13 cellular contexts compared by ENCODE assay signal in genomic region chr6:87808005-87808757, GRCh38.
DNase-seq lines count a peak whose midpoint lies in the region; FAIRE-seq and TF ChIP-seq lines count a peak whose summit lies in the region.
"Had no signal": no experiment of that assay in that cellular context is flagged by ENCODE, and none has a peak within 500 bp of the region (broad histone marks: within the 10 kb centered on the region; RNA-seq: fewer than 3 reads in every experiment).

No MANE protein-coding gene starts in this region.

- H3K4me1 Mint-ChIP-seq in activated CD4-positive, alpha-beta T cell treated with anti-CD3 and anti-CD28 coated beads, Interleukin-2, amount 10 ng/mL, durations not matched to agents 7 days and 5 days = no peaks in the 10 kb centered on the region

- H4K20me1 ChIP-seq in DOHH2 (ENCODE audit: control insufficient read depth, insufficient read depth, low read depth, low read length) = no peaks in the 10 kb centered on the region

- TF ChIP-seq CTCF in DOHH2 (IDR thresholded peaks at IDR 0.05; ENCODE audit: low read depth, low read length, poor library complexity, severe bottlenecking) (no peak), fibroblast of mammary gland (conservative IDR thresholded peaks at IDR 0.05; ENCODE audit: control insufficient read depth, insufficient read depth, low read depth, low read length) (no peak), GM10266 (IDR thresholded peaks at IDR 0.05; ENCODE audit: control insufficient read depth, insufficient read depth, low read depth, missing control alignments) (no peak)

- no peaks in the 10 kb centered on the region for H3K9me3 ChIP-seq in DOHH2 (ENCODE audit: control insufficient read depth, insufficient read depth, low read length)
- no peaks in the 10 kb centered on the region for H3K9me3 ChIP-seq in SJCRH30 (replicated peaks)
- H3K9me3 ChIP-seq: left ventricle myocardium inferior, vagina had no signal

- H3K27me3 ChIP-seq in DOHH2 (ENCODE audit: control insufficient read depth, low read length) = no peaks in the 10 kb centered on the region
- no peaks in the 10 kb centered on the region for H3K27me3 ChIP-seq in SJCRH30
- H3K27me3 ChIP-seq: vagina had no signal

- peaks cover 14% of the 10 kb centered on the region for H3K36me3 ChIP-seq in DOHH2 (ENCODE audit: control insufficient read depth, low read length)
- H3K36me3 ChIP-seq in SJCRH30 = no peaks in the 10 kb centered on the region
- H3K36me3 ChIP-seq: left ventricle myocardium inferior, vagina had no signal

- POLR2A ChIA-PET in activated CD4-positive, alpha-beta T cell treated with anti-CD3 and anti-CD28 coated beads, Interleukin-2, amount 10 ng/mL, durations not matched to agents 7 days and 5 days (lab: Charles Lee) = no interaction called here

- peak; percentile 33 for DNase-seq in H54 (ENCODE audit: insufficient read length, low spot score)
- DNase-seq in NCI-H226 = peak; percentile 61
- peak; percentile 73 for DNase-seq in fibroblast of mammary gland (ENCODE audit: low read depth)
- no peak for DNase-seq in DMS53 treated with DMSO at 0.1 percent for 48 hours (lab: John Stamatoyannopoulos, UW; ENCODE audit: unreplicated experiment)
- DNase-seq in activated CD4-positive, alpha-beta T cell treated with anti-CD3 and anti-CD28 coated beads, Interleukin-2, amount 10 ng/mL, durations not matched to agents 7 days and 5 days = no peak
- DNase-seq in GM10266 (ENCODE audit: extremely low spot score) = no peak
- no peak for DNase-seq in SJCRH30
- DNase-seq: DND-41, left ventricle myocardium inferior had no signal

- H3K36me3 Mint-ChIP-seq in activated CD4-positive, alpha-beta T cell treated with anti-CD3 and anti-CD28 coated beads, Interleukin-2, amount 10 ng/mL, durations not matched to agents 7 days and 5 days (ENCODE audit: low read depth) = no peaks in the 10 kb centered on the region

- TF ChIP-seq POLR2A in H54 (IDR thresholded peaks at IDR 0.05; ENCODE audit: low read depth, low read length) = no peak

- H3K27ac ChIP-seq in DOHH2 (ENCODE audit: low read depth, low read length) (peak overlapping the region; percentile 95), SJCRH30 (no peak overlapping the region)
- H3K27ac ChIP-seq: KMS-11, left ventricle myocardium inferior, parathyroid adenoma, vagina had no signal

- H3F3A ChIP-seq in DOHH2 (ENCODE audit: control insufficient read depth, insufficient read depth) = peaks cover 21% of the 10 kb centered on the region

- peak overlapping the region; percentile 86 for H3K4me2 ChIP-seq in DOHH2 (ENCODE audit: low read length)
- H3K4me2 ChIP-seq: KMS-11 had no signal

- H3K4me3 Mint-ChIP-seq in activated CD4-positive, alpha-beta T cell treated with anti-CD3 and anti-CD28 coated beads, Interleukin-2, amount 10 ng/mL, durations not matched to agents 7 days and 5 days = no peak overlapping the region

- H3K4me1 ChIP-seq in DOHH2 (ENCODE audit: control insufficient read depth, low read length) (peaks cover 65% of the 10 kb centered on the region), SJCRH30 (peaks cover 19% of the 10 kb centered on the region)
- H3K4me1 ChIP-seq: left ventricle myocardium inferior, parathyroid adenoma, vagina had no signal

- H3K9me3 Mint-ChIP-seq in activated CD4-positive, alpha-beta T cell treated with anti-CD3 and anti-CD28 coated beads, Interleukin-2, amount 10 ng/mL, durations not matched to agents 7 days and 5 days = no peaks in the 10 kb centered on the region

- FAIRE-seq in H54 (lab: Jason Lieb, UNC) = peak; percentile 72

- no peaks in the 10 kb centered on the region for H3K9me2 ChIP-seq in DOHH2 (replicated peaks; ENCODE audit: control insufficient read depth, low read length)

- H3K4me3 ChIP-seq in DOHH2 (ENCODE audit: low read length) = peak overlapping the region; percentile 50
- H3K4me3 ChIP-seq in fibroblast of mammary gland (ENCODE audit: control insufficient read depth, low read depth, low read length) = no peak overlapping the region
- H3K4me3 ChIP-seq in SJCRH30 = no peak overlapping the region
- H3K4me3 ChIP-seq: left ventricle myocardium inferior, vagina had no signal

- H3K79me2 ChIP-seq in DOHH2 (ENCODE audit: control insufficient read depth, low read length) = peaks cover 41% of the 10 kb centered on the region
- H3K79me2 ChIP-seq: parathyroid adenoma had no signal

- H3K27ac Mint-ChIP-seq in activated CD4-positive, alpha-beta T cell treated with anti-CD3 and anti-CD28 coated beads, Interleukin-2, amount 10 ng/mL, durations not matched to agents 7 days and 5 days = no peak overlapping the region

- peaks cover 9% of the 10 kb centered on the region for H3K27me3 Mint-ChIP-seq in activated CD4-positive, alpha-beta T cell treated with anti-CD3 and anti-CD28 coated beads, Interleukin-2, amount 10 ng/mL, durations not matched to agents 7 days and 5 days

- CTCF ChIA-PET in activated CD4-positive, alpha-beta T cell treated with anti-CD3 and anti-CD28 coated beads, Interleukin-2, amount 10 ng/mL, durations not matched to agents 7 days and 5 days (lab: Charles Lee) = interaction anchor here (0.6 kb wide), 1 partner anchor 191 kb away, joined by 4 read pairs; no protein-coding TSS in a partner anchor

Comparison
In these comparisons a context has a peak if more than half of its experiments do, and no peak if none do; other contexts are left out.
1. DNase-seq: peak in H54 (single experiment), NCI-H226 (single experiment) and fibroblast of mammary gland (single experiment); none in DMS53 treated with DMSO at 0.1 percent for 48 hours (single experiment), activated CD4-positive, alpha-beta T cell treated with anti-CD3 and anti-CD28 coated beads, Interleukin-2, amount 10 ng/mL, durations not matched to agents 7 days and 5 days (single experiment), GM10266 (single experiment) and SJCRH30 (0 of 2).